18 cellular contexts compared by ENCODE assay signal in genomic region chr11:112941096-112941495, GRCh38. TPM values are rescaled to one million over a fixed set of nuclear protein-coding genes. Genes with fewer than 3 reads are reported as not detected.
DNase-seq lines count a peak whose midpoint lies in the region; TF ChIP-seq lines count a peak whose summit lies in the region.
"Had no signal": no experiment of that assay in that cellular context is flagged by ENCODE, and none has a peak within 500 bp of the region (broad histone marks: within the 10 kb centered on the region; RNA-seq: fewer than 3 reads in every experiment).

No MANE protein-coding gene starts in this region.

- H3K27me3 ChIP-seq in thyroid gland = no peaks in the 10 kb centered on the region

- DNase-seq in DMS79 (lab: John Stamatoyannopoulos, UW) (peak; percentile 45), HEK293T (ENCODE audit: extremely low spot score) (no peak), mesothelial cell of epicardium (ENCODE audit: low spot score in 2 of 2, unreplicated experiment in 2 of 2) (no peak), thyroid gland (peak; percentile 62 to 71), NOMO-1 treated with DMSO at 0.1 percent for 48 hours (lab: John Stamatoyannopoulos, UW; ENCODE audit: unreplicated experiment) (no peak), lower leg skin (ENCODE audit: low spot score in 2 of 2) (no peak), cerebellar nuclear complex (lab: John Stamatoyannopoulos, UW) (no peak), T1000 (lab: John Stamatoyannopoulos, UW) (no peak)
- DNase-seq: CD8-positive, alpha-beta T cell; COR-L47; DMS153; GF-D8; GOT3; H9; IMR-90 had no signal

- no peaks in the 10 kb centered on the region for H3K9me3 ChIP-seq in thyroid gland
- H3K9me3 ChIP-seq: A549 had no signal

- H3K36me3 ChIP-seq in thyroid gland = no peaks in the 10 kb centered on the region

- peak overlapping the region; percentile 2 for H3K27ac Mint-ChIP-seq in mesothelial cell of epicardium
- H3K27ac Mint-ChIP-seq: CD14-positive monocyte; CD8-positive, alpha-beta T cell; H9 had no signal

- 24 to 25% methylated on average over 2 of the region's 2 CpGs for WGBS in thyroid gland, 2 donors
- WGBS in lower leg skin, 2 donors = 68 to 70% methylated on average over 2 of the region's 2 CpGs

- H3K27me3 Mint-ChIP-seq in mesothelial cell of epicardium (ENCODE audit: low read depth) = peaks cover 7% of the 10 kb centered on the region

- H3K4me1 ChIP-seq in thyroid gland = peaks cover 13 to 45% of the 10 kb centered on the region in 2 donors
- H3K4me1 ChIP-seq: A549 had no signal

- H3K9me3 Mint-ChIP-seq in mesothelial cell of epicardium = peaks cover 6% of the 10 kb centered on the region
- H3K9me3 Mint-ChIP-seq: CD8-positive, alpha-beta T cell had no signal

- peaks cover 11% of the 10 kb centered on the region for H3K4me1 Mint-ChIP-seq in mesothelial cell of epicardium
- H3K4me1 Mint-ChIP-seq: CD14-positive monocyte had no signal

- POLR2A ChIA-PET in HEK293T (lab: Yijun Ruan, JAX) = interaction anchor here (0.8 kb wide), 1 partner anchor 22 kb away, joined by 4 read pairs; no protein-coding TSS in a partner anchor

- CTCF ChIA-PET in HEK293T (lab: Yijun Ruan, JAX) = interaction anchor here (0.6 kb wide), 2 partner anchors 222 to 332 kb away, joined by 3 read pairs; no protein-coding TSS in a partner anchor

- H3K4me3 ChIP-seq in thyroid gland (replicated peaks in 1 of 3) = no peak overlapping the region
- H3K4me3 ChIP-seq in lower leg skin (ENCODE audit: low read depth, poor library complexity, severe bottlenecking) = no peak overlapping the region
- H3K4me3 ChIP-seq: A549 had no signal

- H3K36me3 Mint-ChIP-seq in mesothelial cell of epicardium = no peaks in the 10 kb centered on the region
- H3K36me3 Mint-ChIP-seq: CD14-positive monocyte; CD8-positive, alpha-beta T cell had no signal

- TF ChIP-seq CTCF in mesothelial cell of epicardium (IDR thresholded peaks at IDR 0.05; ENCODE audit: unreplicated experiment) (no peak), thyroid gland (IDR thresholded peaks at IDR 0.05) (no peak), lower leg skin (IDR thresholded peaks at IDR 0.05) (no peak)

- no peak overlapping the region for H3K4me3 Mint-ChIP-seq in mesothelial cell of epicardium
- H3K4me3 Mint-ChIP-seq: CD14-positive monocyte; CD8-positive, alpha-beta T cell; H9 had no signal

- intact Hi-C loops in thyroid gland (cut with DNase I) = no loop called here
- intact Hi-C loops in lower leg skin (cut with DNase I; ENCODE audit: low total_unique reads) = no loop called here

- peak overlapping the region in 1 of 3 donors; percentile 72 for H3K27ac ChIP-seq in thyroid gland
- H3K27ac ChIP-seq: A549 had no signal

- TF ChIP-seq POLR2A in thyroid gland (IDR thresholded peaks at IDR 0.05) (no peak), lower leg skin (IDR thresholded peaks at IDR 0.05) (no peak)

TF ChIP-seq in HEK293T, 16 proteins besides CTCF, POLR2A, EP300 and RAD21:
- TF ChIP-seq, protein P1, sequence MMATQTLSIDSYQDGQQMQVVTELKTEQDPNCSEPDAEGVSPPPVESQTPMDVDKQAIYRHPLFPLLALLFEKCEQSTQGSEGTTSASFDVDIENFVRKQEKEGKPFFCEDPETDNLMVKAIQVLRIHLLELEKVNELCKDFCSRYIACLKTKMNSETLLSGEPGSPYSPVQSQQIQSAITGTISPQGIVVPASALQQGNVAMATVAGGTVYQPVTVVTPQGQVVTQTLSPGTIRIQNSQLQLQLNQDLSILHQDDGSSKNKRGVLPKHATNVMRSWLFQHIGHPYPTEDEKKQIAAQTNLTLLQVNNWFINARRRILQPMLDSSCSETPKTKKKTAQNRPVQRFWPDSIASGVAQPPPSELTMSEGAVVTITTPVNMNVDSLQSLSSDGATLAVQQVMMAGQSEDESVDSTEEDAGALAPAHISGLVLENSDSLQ (IDR thresholded peaks at IDR 0.05) = 0 out of 2 replicates have a peak, but pooled peaks have one; percentile 4
- TF ChIP-seq CTBP1 (IDR thresholded peaks at IDR 0.05; ENCODE audit: borderline replicate concordance) (no peak), L3MBTL2 (conservative IDR thresholded peaks at IDR 0.05) (no peak), LEF1 (IDR thresholded peaks at IDR 0.05; ENCODE audit: borderline replicate concordance) (no peak), ELF4 (IDR thresholded peaks at IDR 0.05) (no peak)

RNA-seq across cellular contexts. Expression of gene NCAM1, which starts 20.1 kb away (rescaled TPM):
- 137 to 141 TPM (median 139 TPM) in 3 replicates for total RNA-seq in mesothelial cell of epicardium
- total RNA-seq in thyroid gland = 100 to 1,000 TPM in 3 of 4 donors, 10 to 100 TPM in 1; 94.8 to 195 (median 150) TPM
- total RNA-seq in lower leg skin = 1 to 10 TPM; 1.7 to 7.1 (median 3.8) TPM
- total RNA-seq: HT-29 had no signal

Comparison
In these comparisons a context has a peak if more than half of its experiments do, and no peak if none do; other contexts are left out.
1. DNase-seq: peak in DMS79 (single experiment) and thyroid gland (2 of 2); none in HEK293T (single experiment), mesothelial cell of epicardium (0 of 2), NOMO-1 treated with DMSO at 0.1 percent for 48 hours (single experiment), lower leg skin (0 of 2), cerebellar nuclear complex (0 of 2) and T1000 (single experiment).
2. RNA of gene NCAM1, which starts 20.1 kb away (total RNA-seq): 94.8 to 195 TPM in thyroid gland and 137 to 141 TPM in mesothelial cell of epicardium; 1.7 to 7.1 TPM in lower leg skin; every median in the first group is over 10 times any median in the second.